ENCODE assay signal across 1 cellular context in the genomic region with DNA sequence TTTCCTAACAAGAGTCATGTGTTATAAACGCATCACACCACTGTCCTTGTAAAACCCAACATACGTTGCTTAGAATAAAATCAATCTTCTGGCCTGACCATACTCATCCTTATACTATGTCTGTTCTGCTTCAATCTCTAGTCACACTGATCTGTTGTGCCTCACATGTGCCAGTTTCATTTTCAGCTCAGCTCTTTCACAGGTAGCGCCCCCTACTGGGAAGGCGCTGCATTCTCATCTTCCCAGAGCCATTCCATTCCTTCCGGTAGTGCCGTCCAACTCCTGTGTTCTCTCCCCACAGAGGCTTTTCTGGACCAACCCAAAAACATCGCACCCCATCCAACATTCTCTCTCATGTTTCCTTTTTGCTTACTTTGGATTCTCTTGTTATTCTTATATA.
TF ChIP-seq lines count a peak whose summit lies in the region.

No MANE protein-coding gene starts in this region.

TF ChIP-seq in IMR-90, 13 proteins besides CTCF, POLR2A, EP300 and RAD21 (continued from another document):
- TF ChIP-seq RFX5 (IDR thresholded peaks at IDR 0.05; ENCODE audit: low read depth, low read length), result no peak
- TF ChIP-seq MAZ (IDR thresholded peaks at IDR 0.05; ENCODE audit: borderline replicate concordance, low read depth, low read length), result no peak
- TF ChIP-seq, protein P1, sequence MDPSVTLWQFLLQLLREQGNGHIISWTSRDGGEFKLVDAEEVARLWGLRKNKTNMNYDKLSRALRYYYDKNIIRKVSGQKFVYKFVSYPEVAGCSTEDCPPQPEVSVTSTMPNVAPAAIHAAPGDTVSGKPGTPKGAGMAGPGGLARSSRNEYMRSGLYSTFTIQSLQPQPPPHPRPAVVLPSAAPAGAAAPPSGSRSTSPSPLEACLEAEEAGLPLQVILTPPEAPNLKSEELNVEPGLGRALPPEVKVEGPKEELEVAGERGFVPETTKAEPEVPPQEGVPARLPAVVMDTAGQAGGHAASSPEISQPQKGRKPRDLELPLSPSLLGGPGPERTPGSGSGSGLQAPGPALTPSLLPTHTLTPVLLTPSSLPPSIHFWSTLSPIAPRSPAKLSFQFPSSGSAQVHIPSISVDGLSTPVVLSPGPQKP (IDR thresholded peaks at IDR 0.05; ENCODE audit: borderline replicate concordance, low read depth, low read length), result no peak
- TF ChIP-seq CHD1 (IDR thresholded peaks at IDR 0.05; ENCODE audit: low read depth, low read length), result no peak
- TF ChIP-seq RCOR1 (IDR thresholded peaks at IDR 0.05; ENCODE audit: insufficient replicate concordance, low read length), result no peak
- no peak for TF ChIP-seq FOS (IDR thresholded peaks at IDR 0.05; ENCODE audit: low read depth, low read length)
- TF ChIP-seq BHLHE40 (IDR thresholded peaks at IDR 0.05; ENCODE audit: low read depth, low read length), result no peak
- no peak for TF ChIP-seq MAFK (IDR thresholded peaks at IDR 0.05; ENCODE audit: low read depth, low read length)
TF ChIP-seq in IMR-90: peak in this region for 0.
